ENCODE assay signal across 8 cellular contexts in the genomic region with DNA sequence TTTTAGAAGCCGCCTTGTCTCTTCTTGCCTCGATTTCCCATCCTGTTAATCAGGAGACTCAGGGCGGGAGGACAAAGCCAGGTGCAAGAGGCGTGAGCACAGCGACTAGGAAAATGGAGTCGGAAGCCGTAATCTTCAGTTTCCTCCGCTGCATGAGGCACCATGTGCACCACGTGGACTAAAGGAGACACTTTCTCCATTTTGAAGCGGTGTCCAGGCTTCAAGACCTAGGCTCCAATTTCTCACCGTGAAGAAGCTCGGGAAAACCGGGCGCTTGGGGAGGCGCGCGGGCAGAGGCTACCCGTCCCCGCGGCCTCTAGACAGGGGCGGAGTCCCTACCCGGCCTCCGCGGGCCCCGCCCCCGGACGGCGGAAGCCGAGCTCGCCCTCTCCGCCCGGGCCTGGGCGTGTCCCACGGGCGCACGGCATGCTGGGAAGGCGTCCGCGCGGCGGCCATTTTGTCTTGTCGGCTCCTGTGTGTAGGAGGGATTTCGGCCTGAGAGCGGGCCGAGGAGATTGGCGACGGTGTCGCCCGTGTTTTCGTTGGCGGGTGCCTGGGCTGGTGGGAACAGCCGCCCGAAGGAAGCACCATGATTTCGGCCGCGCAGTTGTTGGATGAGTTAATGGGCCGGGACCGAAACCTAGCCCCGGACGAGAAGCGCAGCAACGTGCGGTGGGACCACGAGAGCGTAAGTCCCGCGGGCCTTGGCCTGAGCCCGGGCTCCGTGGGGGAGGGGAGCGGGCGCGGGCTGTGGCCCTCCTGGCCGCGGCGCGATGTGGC. TPM values are rescaled to one million over a fixed set of nuclear protein-coding genes. Genes with fewer than 3 reads are reported as not detected.
DNase-seq lines count a peak whose midpoint lies in the region; ATAC-seq and TF ChIP-seq lines count a peak whose summit lies in the region.

A gene with protein sequence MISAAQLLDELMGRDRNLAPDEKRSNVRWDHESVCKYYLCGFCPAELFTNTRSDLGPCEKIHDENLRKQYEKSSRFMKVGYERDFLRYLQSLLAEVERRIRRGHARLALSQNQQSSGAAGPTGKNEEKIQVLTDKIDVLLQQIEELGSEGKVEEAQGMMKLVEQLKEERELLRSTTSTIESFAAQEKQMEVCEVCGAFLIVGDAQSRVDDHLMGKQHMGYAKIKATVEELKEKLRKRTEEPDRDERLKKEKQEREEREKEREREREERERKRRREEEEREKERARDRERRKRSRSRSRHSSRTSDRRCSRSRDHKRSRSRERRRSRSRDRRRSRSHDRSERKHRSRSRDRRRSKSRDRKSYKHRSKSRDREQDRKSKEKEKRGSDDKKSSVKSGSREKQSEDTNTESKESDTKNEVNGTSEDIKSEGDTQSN (plus strand): TSS at position 460 of the 780 bp plus-strand sequence. CDS start 130 bp downstream, at position 590.

- peaks cover 26 to 37% (median 32%) of the 10 kb centered on the region in 10 experiments for H3K4me1 ChIP-seq in BLaER1 treated with 17β-estradiol and CSF1 and Interleukin-3, amounts not matched to agents 10 nM and 100 nM
- H3K4me1 ChIP-seq in left lung, result peaks cover 19 to 59% of the 10 kb centered on the region in 2 donors

- peaks cover 0 to 26% (median 20%) of the 10 kb centered on the region in 11 experiments; a peak in 14 of 22 replicates for H3K36me3 ChIP-seq in BLaER1 treated with 17β-estradiol and CSF1 and Interleukin-3, amounts not matched to agents 10 nM and 100 nM
- H3K36me3 ChIP-seq in left lung, result no peaks in the 10 kb centered on the region

- intact Hi-C loops in left lung (cut with DNase I), result no loop called here

- peaks cover 16% of the 10 kb centered on the region for H3K36me3 Mint-ChIP-seq in activated CD4-positive, alpha-beta T cell treated with anti-CD3 and anti-CD28 coated beads, Interleukin-2, amount 10 ng/mL, durations not matched to agents 7 days and 5 days (ENCODE audit: low read depth)

- H3K9ac ChIP-seq in BLaER1 treated with 17β-estradiol and CSF1 and Interleukin-3, amounts not matched to agents 10 nM and 100 nM, result peak within 1 kb of the TSS; percentile 94 to 100 (median 97)

- peaks cover 42 to 48% (median 47%) of the 10 kb centered on the region in 11 experiments for H4K20me1 ChIP-seq in BLaER1 treated with 17β-estradiol and CSF1 and Interleukin-3, amounts not matched to agents 10 nM and 100 nM

- H3K27me3 ChIP-seq in BLaER1 treated with 17β-estradiol and CSF1 and Interleukin-3, amounts not matched to agents 10 nM and 100 nM, result no peaks in the 10 kb centered on the region
- H3K27me3 ChIP-seq in left lung, result no peaks in the 10 kb centered on the region

- H3K4me2 ChIP-seq in BLaER1 treated with 17β-estradiol and CSF1 and Interleukin-3, amounts not matched to agents 10 nM and 100 nM, result peak within 1 kb of the TSS; percentile 75 to 99 (median 90)

- peak within 1 kb of the TSS; percentile 77 to 99 (median 94) for H3K4me3 ChIP-seq in BLaER1 treated with 17β-estradiol and CSF1 and Interleukin-3, amounts not matched to agents 10 nM and 100 nM
- H3K4me3 ChIP-seq in coronary artery (peak within 1 kb of the TSS; percentile 97), left lung (peak within 1 kb of the TSS; percentile 71 to 96)

- peak; percentile 98 for DNase-seq in NCI-H69 (lab: John Stamatoyannopoulos, UW)
- peak; percentile 93 for DNase-seq in activated CD4-positive, alpha-beta T cell treated with anti-CD3 and anti-CD28 coated beads, Interleukin-2, amount 10 ng/mL, durations not matched to agents 7 days and 5 days
- DNase-seq in coronary artery (ENCODE audit: low spot score), result peak; percentile 97
- DNase-seq in left lung, result peak; percentile 94 to 99
- peak; percentile 89 for DNase-seq in stimulated activated CD4-positive, alpha-beta T cell treated with anti-CD3 and anti-CD28 coated beads, Interleukin-2, amount 100 ng/mL, for 4 hours (ENCODE audit: low read depth)

- POLR2A ChIA-PET in activated CD4-positive, alpha-beta T cell treated with anti-CD3 and anti-CD28 coated beads, Interleukin-2, amount 10 ng/mL, durations not matched to agents 7 days and 5 days (lab: Charles Lee), result no interaction called here

- H3K9me3 ChIP-seq in BLaER1 treated with 17β-estradiol and CSF1 and Interleukin-3, amounts not matched to agents 10 nM and 100 nM (replicated peaks in 1 of 11), result no peaks in the 10 kb centered on the region
- H3K9me3 ChIP-seq in left lung, result no peaks in the 10 kb centered on the region

- H3K4me1 Mint-ChIP-seq in activated CD4-positive, alpha-beta T cell treated with anti-CD3 and anti-CD28 coated beads, Interleukin-2, amount 10 ng/mL, durations not matched to agents 7 days and 5 days, result peaks cover 27% of the 10 kb centered on the region

- CTCF ChIA-PET in activated CD4-positive, alpha-beta T cell treated with anti-CD3 and anti-CD28 coated beads, Interleukin-2, amount 10 ng/mL, durations not matched to agents 7 days and 5 days (lab: Charles Lee), result no interaction called here

- TF ChIP-seq CTCF in coronary artery (IDR thresholded peaks at IDR 0.05), result no peak
- no peak for TF ChIP-seq CTCF in left lung (IDR thresholded peaks at IDR 0.05)

- H3K27me3 Mint-ChIP-seq in activated CD4-positive, alpha-beta T cell treated with anti-CD3 and anti-CD28 coated beads, Interleukin-2, amount 10 ng/mL, durations not matched to agents 7 days and 5 days, result no peaks in the 10 kb centered on the region

- peak within 1 kb of the TSS; percentile 99 for H3K27ac Mint-ChIP-seq in activated CD4-positive, alpha-beta T cell treated with anti-CD3 and anti-CD28 coated beads, Interleukin-2, amount 10 ng/mL, durations not matched to agents 7 days and 5 days

- H3K27ac ChIP-seq in BLaER1 treated with 17β-estradiol and CSF1 and Interleukin-3, amounts not matched to agents 10 nM and 100 nM, result peak within 1 kb of the TSS; percentile 94 to 99 (median 97)
- peak within 1 kb of the TSS; percentile 97 to 98 for H3K27ac ChIP-seq in coronary artery
- H3K27ac ChIP-seq in left lung, result peak within 1 kb of the TSS; percentile 95 to 98

- ATAC-seq in GM19372 (IDR thresholded peaks at IDR 0.05; ENCODE audit: low read depth, unreplicated experiment) (peak; percentile 90), HG03521 (IDR thresholded peaks at IDR 0.05; ENCODE audit: unreplicated experiment) (peak; percentile 88), left lung (peak; percentile 97)

- H3K9me3 Mint-ChIP-seq in activated CD4-positive, alpha-beta T cell treated with anti-CD3 and anti-CD28 coated beads, Interleukin-2, amount 10 ng/mL, durations not matched to agents 7 days and 5 days, result no peaks in the 10 kb centered on the region

- peak within 1 kb of the TSS; percentile 79 for H3K4me3 Mint-ChIP-seq in activated CD4-positive, alpha-beta T cell treated with anti-CD3 and anti-CD28 coated beads, Interleukin-2, amount 10 ng/mL, durations not matched to agents 7 days and 5 days

RNA-seq across cellular contexts. Expression of the gene that starts here (rescaled TPM):
- total RNA-seq in activated CD4-positive, alpha-beta T cell treated with anti-CD3 and anti-CD28 coated beads, Interleukin-2, amount 10 ng/mL, durations not matched to agents 7 days and 5 days, result 100 to 1,000 TPM; 108 to 139 TPM
- 10 to 100 TPM; 76.1 to 89.2 TPM for total RNA-seq in left lung

Comparison
In these comparisons a context has a peak if more than half of its experiments do, and no peak if none do; other contexts are left out.
1. Peak in every context shown above with its lines: DNase-seq, ATAC-seq, H3K4me3 ChIP-seq and H3K27ac ChIP-seq.